8 cellular contexts compared by ENCODE assay signal in genomic region chr1:32817815-32818786, GRCh38. TPM values are rescaled to one million over a fixed set of nuclear protein-coding genes. Genes with fewer than 3 reads are reported as not detected.
A peak's percentile ranks its signal among the peaks of the same experiment; 100 is the strongest.
DNase-seq lines count a peak whose midpoint lies in the region; ATAC-seq and TF ChIP-seq lines count a peak whose summit lies in the region.

No MANE protein-coding gene starts in this region.

- whole genome bisulfite sequencing in ovary, 3 donors = 1% methylated on average over 33 to 51 of the region's 51 CpGs

- POLR2A ChIA-PET in HEK293 (lab: Yijun Ruan, JAX) = interaction anchor here (0.5 to 1.2 kb wide), 4 partner anchors 44 to 309 kb away, joined by 3 to 4 read pairs (median 3); no protein-coding TSS in a partner anchor

- no peak for TF ChIP-seq POLR2A in ovary (IDR thresholded peaks at IDR 0.05)

- H3K36me3 ChIP-seq in HEK293 (ENCODE audit: control insufficient read depth in 2 of 2, insufficient read depth in 1 of 2, low read length in 2 of 2) (peaks cover 4 to 6% of the 10 kb centered on the region in 2 experiments; a peak in 2 of 3 replicates), MG63 (peaks cover 35% of the 10 kb centered on the region), ovary (no peaks in the 10 kb centered on the region)

- H3K27ac ChIP-seq in HEK293 (ENCODE audit: extremely low read depth, low read depth, low read length) (peak overlapping the region; percentile 98), angular gyrus (ENCODE audit: low read depth, low read length) (peak overlapping the region; percentile 89), ovary (peak overlapping the region; percentile 86 to 89)

- TF ChIP-seq CTCF in HEK293 (tag by site-specific recombination; IDR thresholded peaks at IDR 0.05) = no peak
- TF ChIP-seq CTCF in ovary (IDR thresholded peaks at IDR 0.05) = no peak
- TF ChIP-seq CTCF in GM13976 (IDR thresholded peaks at IDR 0.05; ENCODE audit: borderline replicate concordance, control extremely low read depth, extremely low read depth, insufficient read depth, missing control alignments) = no peak

- DNase-seq in EH (ENCODE audit: low read depth) (peak; percentile 79), MG63 (peak; percentile 82), SK-MEL-5 (ENCODE audit: low read depth, low spot score) (peak; percentile 51), left cardiac atrium (peak; percentile 87), ovary (peak; percentile 70 to 79 (median 77)), GM13976 (ENCODE audit: low spot score) (no peak)

- CTCF ChIA-PET in HEK293 (lab: Yijun Ruan, JAX) = interaction anchor here (0.6 to 2.1 kb wide), 4 partner anchors 54 to 301 kb away, joined by 3 to 8 read pairs (median 3); no protein-coding TSS in a partner anchor

- H3K4me3 ChIP-seq in HEK293 (ENCODE audit: low read depth, low read length) (peak overlapping the region; percentile 99), MG63 (peak overlapping the region; percentile 89), ovary (peak overlapping the region; percentile 95)

- intact Hi-C loops in left cardiac atrium (cut with DNase I) = no loop called here
- intact Hi-C loops in ovary (cut with DNase I) = no loop called here

- no peak for TF ChIP-seq EP300 in ovary (IDR thresholded peaks at IDR 0.05)

- in situ Hi-C loops in SK-MEL-5 (cut with HindIII; ENCODE audit: low pct_unique_long_range_greater_than_20kb, low sequenced_read_pairs) (no loop called here), GM13976 (cut with MboI; ENCODE audit: low sequenced_read_pairs, unreplicated experiment) (no loop called here)

- no peaks in the 10 kb centered on the region for H3K27me3 ChIP-seq in MG63
- H3K27me3 ChIP-seq in ovary = no peaks in the 10 kb centered on the region

- peak; percentile 54 to 66 for ATAC-seq in left cardiac atrium

- H3K9me3 ChIP-seq in HEK293 (ENCODE audit: control insufficient read depth, insufficient read depth, low read depth, low read length) = no peaks in the 10 kb centered on the region
- no peaks in the 10 kb centered on the region for H3K9me3 ChIP-seq in MG63
- no peaks in the 10 kb centered on the region for H3K9me3 ChIP-seq in ovary

- H3K4me1 ChIP-seq in HEK293 (ENCODE audit: control insufficient read depth, insufficient read depth, low read length) = no peaks in the 10 kb centered on the region
- peaks cover 11% of the 10 kb centered on the region for H3K4me1 ChIP-seq in ovary (ENCODE audit: insufficient read depth)

TF ChIP-seq in HEK293, 187 proteins besides CTCF, POLR2A, EP300 and RAD21 (continues in another document):
- TF ChIP-seq WT1 (tag by site-specific recombination; IDR thresholded peaks at IDR 0.05) (0 out of 2 replicates have a peak, but pooled peaks have one; percentile 26), ZNF777 (tag by site-specific recombination; IDR thresholded peaks at IDR 0.05; ENCODE audit: borderline replicate concordance) (0 out of 2 replicates have a peak, but pooled peaks have one; percentile 65), ZNF223 (tag by site-specific recombination; IDR thresholded peaks at IDR 0.05) (peak; percentile 99), ZNF558 (tag by site-specific recombination; IDR thresholded peaks at IDR 0.05) (0 out of 2 replicates have a peak, but pooled peaks have one; percentile 29), PRDM10 (tag by site-specific recombination; IDR thresholded peaks at IDR 0.05) (peak; percentile 58)
- TF ChIP-seq, protein P1, sequence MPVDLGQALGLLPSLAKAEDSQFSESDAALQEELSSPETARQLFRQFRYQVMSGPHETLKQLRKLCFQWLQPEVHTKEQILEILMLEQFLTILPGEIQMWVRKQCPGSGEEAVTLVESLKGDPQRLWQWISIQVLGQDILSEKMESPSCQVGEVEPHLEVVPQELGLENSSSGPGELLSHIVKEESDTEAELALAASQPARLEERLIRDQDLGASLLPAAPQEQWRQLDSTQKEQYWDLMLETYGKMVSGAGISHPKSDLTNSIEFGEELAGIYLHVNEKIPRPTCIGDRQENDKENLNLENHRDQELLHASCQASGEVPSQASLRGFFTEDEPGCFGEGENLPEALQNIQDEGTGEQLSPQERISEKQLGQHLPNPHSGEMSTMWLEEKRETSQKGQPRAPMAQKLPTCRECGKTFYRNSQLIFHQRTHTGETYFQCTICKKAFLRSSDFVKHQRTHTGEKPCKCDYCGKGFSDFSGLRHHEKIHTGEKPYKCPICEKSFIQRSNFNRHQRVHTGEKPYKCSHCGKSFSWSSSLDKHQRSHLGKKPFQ (tag by site-specific recombination; IDR thresholded peaks at IDR 0.05) = peak; percentile 47; the same call in 1 of the 2 replicates

RNA-seq across cellular contexts. Expression of gene S100PBP, which starts 0.6 kb away (rescaled TPM):
- 28.5 and 38.5 TPM in 2 replicates for total RNA-seq in MG63 (2014; rRNA removed; shearing (Covaris generic); ENCODE audit: low replicate concordance)
- 16.9 and 21.3 TPM in 2 replicates for total RNA-seq in SK-MEL-5 (2014; rRNA removed; shearing (Covaris generic))
- polyA plus RNA-seq in SK-MEL-5 (2015; cell fraction: cytosol; rRNA removed) = 13.4 and 13.6 TPM in 2 replicates
- polyA plus RNA-seq in SK-MEL-5 (2015; cell fraction: nucleus; rRNA removed) = 57.3 and 97.6 TPM in 2 replicates
- total RNA-seq in left cardiac atrium (10 to 100 TPM; 16.2 to 17.5 TPM), ovary (10 to 100 TPM; 24.8 to 64.2 (median 42.6) TPM)
- polyA plus RNA-seq in ovary = 10 to 100 TPM; 18.1 to 47.0 TPM

RNA-seq across cellular contexts. Expression of gene YARS1, which starts 0.9 kb away (rescaled TPM):
- total RNA-seq in MG63 (2014; rRNA removed; shearing (Covaris generic); ENCODE audit: low replicate concordance) = 95.0 and 160 TPM in 2 replicates
- 137 and 153 TPM in 2 replicates for total RNA-seq in SK-MEL-5 (2014; rRNA removed; shearing (Covaris generic))
- 193 and 232 TPM in 2 replicates for polyA plus RNA-seq in SK-MEL-5 (2015; cell fraction: cytosol; rRNA removed)
- 254 and 269 TPM in 2 replicates for polyA plus RNA-seq in SK-MEL-5 (2015; cell fraction: nucleus; rRNA removed)
- 10 to 100 TPM; 36.7 to 70.0 TPM for total RNA-seq in left cardiac atrium
- 100 to 1,000 TPM in 1 of 7 donors, 10 to 100 TPM in 6; 19.8 to 272 (median 46.2) TPM for total RNA-seq in ovary
- 10 to 100 TPM; 23.6 to 95.2 TPM for polyA plus RNA-seq in ovary

RNA-seq across cellular contexts. Expression of gene FNDC5, which starts 52.6 kb away (rescaled TPM):
- 0.23 TPM in 1 of 2 replicates, not detected in the other for total RNA-seq in MG63 (2014; rRNA removed; shearing (Covaris generic); ENCODE audit: low replicate concordance)
- total RNA-seq in SK-MEL-5 (2014; rRNA removed; shearing (Covaris generic)) = 0.42 TPM in 1 of 2 replicates, not detected in the other
- polyA plus RNA-seq in SK-MEL-5 (2015; cell fraction: cytosol; rRNA removed) = not detected in 2 replicates
- 0.23 TPM in 1 of 2 replicates, not detected in the other for polyA plus RNA-seq in SK-MEL-5 (2015; cell fraction: nucleus; rRNA removed)
- total RNA-seq in left cardiac atrium = 10 to 100 TPM; 74.3 to 92.5 TPM
- 10 to 100 TPM in 4 of 7 donors, 1 to 10 TPM in 3; 4.2 to 25.4 (median 12.1) TPM for total RNA-seq in ovary
- 10 to 100 TPM in 1 of 2 donors, 1 to 10 TPM in 1; 8.2 to 15.6 TPM for polyA plus RNA-seq in ovary
